8 cellular contexts compared by ENCODE assay signal in the genomic region with DNA sequence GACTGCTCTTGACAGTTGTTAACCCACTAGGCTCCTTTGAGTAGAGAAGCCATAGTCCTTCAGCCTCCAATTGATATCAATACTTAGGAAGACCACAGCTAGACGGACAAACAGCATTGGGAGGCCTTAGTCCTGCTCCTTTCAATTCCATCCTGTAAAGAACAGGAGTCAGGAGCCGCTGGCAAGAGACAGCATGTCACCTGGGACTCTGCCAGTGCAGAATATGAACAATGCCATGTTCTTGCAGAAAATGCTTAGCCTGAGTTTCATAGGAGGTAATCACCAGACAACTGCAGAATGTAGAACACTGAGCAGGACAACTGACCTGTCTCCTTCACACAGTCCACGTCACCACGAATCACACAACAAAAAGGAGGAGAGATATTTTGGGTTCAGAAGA. TPM values are rescaled to one million over a fixed set of nuclear protein-coding genes. Genes with fewer than 3 reads are reported as not detected.
"Had no signal": no experiment of that assay in that cellular context is flagged by ENCODE, and none has a peak within 500 bp of the region (broad histone marks: within the 10 kb centered on the region; RNA-seq: fewer than 3 reads in every experiment).

No MANE protein-coding gene starts in this region.

RNA-seq across cellular contexts. Expression of a gene that starts 25.3 kb away (rescaled TPM):
- total RNA-seq: activated naive CD4-positive, alpha-beta T cell treated with anti-CD3 and anti-CD28 coated beads for 36 hours; activated naive CD4-positive, alpha-beta T cell treated with anti-CD3 and anti-CD28 coated beads, Interleukin-2, amount 50 U/mL, for 72 hours; activated naive CD8-positive, alpha-beta T cell treated with anti-CD3 and anti-CD28 coated beads for 36 hours; activated naive CD8-positive, alpha-beta T cell treated with anti-CD3 and anti-CD28 coated beads, Interleukin-2, amount 10 ng/mL, durations not matched to agents 7 days and 5 days; activated T-helper 1 cell treated with anti-CD3 and anti-CD28 coated beads, Interleukin-12 subunit alpha, Interleukin-12 subunit beta, Interleukin-2, Interleukin-4 antibody, amounts not matched to agents 30 ng/mL and 10 ng/mL and 1 ng/mL, durations not matched to agents 14 hours and 24 hours and 36 hours; activated T-helper 17 cell treated with anti-CD3 and anti-CD28 coated beads, Interleukin-2, amount 50 U/mL, for 72 hours; activated T-helper 2 cell treated with anti-CD3 and anti-CD28 coated beads, Interferon-gamma antibody, Interleukin-2, Interleukin-4, amounts not matched to agents 10 μg/mL and 5 μg/mL and 100 μg/mL, durations not matched to agents 14 hours and 24 hours and 36 hours; bronchial epithelial cell had no signal
